16 cellular contexts compared by ENCODE assay signal in the genomic region with DNA sequence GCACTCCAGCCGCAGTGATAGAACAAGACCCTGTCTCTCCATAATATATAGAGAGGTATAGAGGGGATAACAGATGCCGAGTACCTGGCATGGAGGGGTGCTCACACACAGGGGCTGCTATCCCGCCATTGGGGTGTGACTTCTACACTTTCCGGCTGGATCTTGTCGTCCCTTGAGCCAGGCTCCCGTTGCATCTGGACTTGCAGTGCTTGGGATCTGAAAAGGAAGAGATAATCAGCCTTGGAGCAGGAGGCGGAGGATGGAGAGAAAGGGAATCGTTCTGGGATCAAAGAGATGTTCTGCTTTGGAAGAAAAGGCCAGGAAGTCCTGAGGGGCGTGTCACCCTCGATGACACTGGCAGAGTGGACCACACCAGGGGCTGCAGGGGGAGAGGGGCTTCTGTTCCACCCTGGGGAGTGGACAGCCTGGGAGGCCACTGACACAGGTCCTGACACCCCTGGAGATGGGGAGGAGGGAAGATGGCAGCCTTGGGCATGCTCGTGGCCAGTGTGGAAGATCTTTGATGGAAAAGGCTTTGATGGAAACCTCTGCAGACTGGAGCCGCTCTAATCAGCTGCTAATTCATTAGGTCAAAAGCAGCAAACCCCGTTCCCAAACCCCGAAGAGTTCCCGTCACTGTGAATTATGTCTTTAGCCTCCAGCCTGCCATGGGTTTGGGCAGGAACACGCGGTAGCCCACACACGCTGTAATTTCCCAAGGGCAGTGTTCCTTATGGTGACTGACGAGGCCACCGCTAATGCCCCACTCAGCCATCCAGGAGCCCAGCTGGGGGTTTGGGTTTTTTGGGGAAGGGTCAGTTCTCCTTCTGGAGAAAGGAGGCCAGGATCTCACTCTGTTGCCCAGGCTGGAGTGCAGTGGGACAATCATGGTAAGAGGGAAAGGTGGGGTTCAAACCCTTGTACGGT.
A peak's percentile ranks its signal among the peaks of the same experiment; 100 is the strongest.
DNase-seq lines count a peak whose midpoint lies in the region; ATAC-seq lines count a peak whose summit lies in the region.
"Had no signal": no experiment of that assay in that cellular context is flagged by ENCODE, and none has a peak within 500 bp of the region (broad histone marks: within the 10 kb centered on the region; RNA-seq: fewer than 3 reads in every experiment).

No MANE protein-coding gene starts in this region.

- H3K27ac Mint-ChIP-seq in activated naive CD4-positive, alpha-beta T cell treated with anti-CD3 and anti-CD28 coated beads, Interleukin-2, amount 10 ng/mL, durations not matched to agents 7 days and 5 days = peak overlapping the region; percentile 75
- peak overlapping the region; percentile 35 for H3K27ac Mint-ChIP-seq in memory B cell
- H3K27ac Mint-ChIP-seq: nephron progenitor cell had no signal

- H3K27me3 Mint-ChIP-seq in activated naive CD4-positive, alpha-beta T cell treated with anti-CD3 and anti-CD28 coated beads, Interleukin-2, amount 10 ng/mL, durations not matched to agents 7 days and 5 days = no peaks in the 10 kb centered on the region
- H3K27me3 Mint-ChIP-seq in memory B cell = no peaks in the 10 kb centered on the region

- CTCF ChIA-PET in activated naive CD4-positive, alpha-beta T cell treated with anti-CD3 and anti-CD28 coated beads, Interleukin-2, amount 10 ng/mL, durations not matched to agents 7 days and 5 days (lab: Charles Lee) = interaction anchor here (0.8 kb wide), 1 partner anchor 21 kb away, joined by 3 read pairs; no protein-coding TSS in a partner anchor

- no peak overlapping the region for H3K4me3 ChIP-seq in aorta (ENCODE audit: low read length in 2 of 2)
- H3K4me3 ChIP-seq: lower lobe of right lung, tibial artery had no signal

- intact Hi-C loops in aorta (cut with DNase I) = no loop called here

- H3K36me3 ChIP-seq in aorta (ENCODE audit: control insufficient read depth in 1 of 2, insufficient read depth in 2 of 2, low read length in 1 of 2) = no peaks in the 10 kb centered on the region
- H3K36me3 ChIP-seq: lower lobe of right lung, tibial artery had no signal

- H3K9me3 Mint-ChIP-seq in activated naive CD4-positive, alpha-beta T cell treated with anti-CD3 and anti-CD28 coated beads, Interleukin-2, amount 10 ng/mL, durations not matched to agents 7 days and 5 days = no peaks in the 10 kb centered on the region
- no peaks in the 10 kb centered on the region for H3K9me3 Mint-ChIP-seq in memory B cell

- H3K4me1 ChIP-seq in aorta (ENCODE audit: control insufficient read depth in 1 of 2, insufficient read depth in 2 of 2, low read length in 2 of 2) = no peaks in the 10 kb centered on the region
- H3K4me1 ChIP-seq: lower lobe of right lung, tibial artery had no signal

- no peaks in the 10 kb centered on the region for H3K27me3 ChIP-seq in aorta (ENCODE audit: control insufficient read depth in 1 of 2, insufficient read depth in 2 of 2, low read length in 1 of 2)
- H3K27me3 ChIP-seq: foreskin keratinocyte had no signal

- no peaks in the 10 kb centered on the region for H3K9me3 ChIP-seq in aorta (ENCODE audit: control insufficient read depth, low read length)
- H3K9me3 ChIP-seq: lower lobe of right lung, tibial artery had no signal

- WGBS in aorta, 2 donors = 81 to 84% methylated on average over 21 of the region's 21 CpGs

- ATAC-seq in memory B cell (ENCODE audit: low read depth) = no peak
- ATAC-seq in aorta (ENCODE audit: low FRiP score) = no peak
- no peak for ATAC-seq in GM18861 (IDR thresholded peaks at IDR 0.05; ENCODE audit: unreplicated experiment)
- ATAC-seq: foreskin keratinocyte, lower lobe of right lung, Panc1 had no signal

- no peak overlapping the region for H3K27ac ChIP-seq in aorta (ENCODE audit: low read depth in 1 of 2, low read length in 2 of 2)
- H3K27ac ChIP-seq: foreskin keratinocyte, lower lobe of right lung, tibial artery had no signal

- DNase-seq in activated naive CD4-positive, alpha-beta T cell treated with anti-CD3 and anti-CD28 coated beads, Interleukin-2, amount 10 ng/mL, durations not matched to agents 7 days and 5 days = no peak
- no peak for DNase-seq in activated naive CD4-positive, alpha-beta T cell (lab: John Stamatoyannopoulos, UW)
- DNase-seq in activated T-cell treated with anti-CD3 and anti-CD28 coated beads, Interleukin-2, amount 50 U/mL, for 48 hours = peak; percentile 14 to 15
- no peak for DNase-seq in memory B cell (ENCODE audit: low spot score in 2 of 2)
- DNase-seq in aorta = peak; percentile 21 to 34
- no peak for DNase-seq in NCI-H2227 treated with DMSO at 0.1 percent for 48 hours (lab: John Stamatoyannopoulos, UW)
- no peak for DNase-seq in EL
- DNase-seq: activated CD4-positive, alpha-beta T cell treated with anti-CD3 and anti-CD28 coated beads for 48 hours; foreskin keratinocyte; lower lobe of right lung; NCI-H2081 treated with DMSO at 0.1 percent for 48 hours; NCI-H748 treated with DMSO at 0.1 percent for 48 hours; nephron progenitor cell had no signal

- no peak overlapping the region for H3K4me3 Mint-ChIP-seq in activated naive CD4-positive, alpha-beta T cell treated with anti-CD3 and anti-CD28 coated beads, Interleukin-2, amount 10 ng/mL, durations not matched to agents 7 days and 5 days
- H3K4me3 Mint-ChIP-seq in memory B cell = no peak overlapping the region
- H3K4me3 Mint-ChIP-seq: nephron progenitor cell had no signal

- peaks cover 64% of the 10 kb centered on the region for H3K36me3 Mint-ChIP-seq in activated naive CD4-positive, alpha-beta T cell treated with anti-CD3 and anti-CD28 coated beads, Interleukin-2, amount 10 ng/mL, durations not matched to agents 7 days and 5 days
- peaks cover 21% of the 10 kb centered on the region for H3K36me3 Mint-ChIP-seq in memory B cell

- peaks cover 77% of the 10 kb centered on the region for H3K4me1 Mint-ChIP-seq in activated naive CD4-positive, alpha-beta T cell treated with anti-CD3 and anti-CD28 coated beads, Interleukin-2, amount 10 ng/mL, durations not matched to agents 7 days and 5 days
- peaks cover 25% of the 10 kb centered on the region for H3K4me1 Mint-ChIP-seq in memory B cell

Comparison
In these comparisons a context has a peak if more than half of its experiments do, and no peak if none do; other contexts are left out.
1. DNase-seq: peak in activated T-cell treated with anti-CD3 and anti-CD28 coated beads, Interleukin-2, amount 50 U/mL, for 48 hours (2 of 2) and aorta (2 of 2); none in activated naive CD4-positive, alpha-beta T cell treated with anti-CD3 and anti-CD28 coated beads, Interleukin-2, amount 10 ng/mL, durations not matched to agents 7 days and 5 days (single experiment), activated naive CD4-positive, alpha-beta T cell (0 of 4), memory B cell (0 of 2), NCI-H2227 treated with DMSO at 0.1 percent for 48 hours (single experiment) and EL (single experiment).